28 cellular contexts compared by ENCODE assay signal in the genomic region with DNA sequence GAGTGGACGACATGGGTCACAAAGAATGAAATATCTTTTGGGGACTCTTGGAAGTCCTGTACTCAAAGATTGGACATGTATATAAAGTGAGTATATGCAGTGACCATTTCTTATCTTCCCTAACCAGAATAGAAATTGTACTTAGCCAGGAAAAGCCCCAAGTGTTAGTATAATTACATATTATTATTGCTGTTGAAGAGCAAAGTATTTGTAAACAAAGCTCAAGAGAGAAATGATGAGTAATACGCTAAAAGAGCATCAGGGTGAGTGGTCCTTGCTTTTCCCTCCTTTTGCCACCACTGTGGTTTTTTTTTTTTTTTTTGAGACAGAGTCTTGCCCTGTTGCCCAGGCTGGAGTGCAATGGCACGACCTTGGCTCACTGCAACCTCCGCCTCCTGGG.
"Had no signal": no experiment of that assay in that cellular context is flagged by ENCODE, and none has a peak within 500 bp of the region (broad histone marks: within the 10 kb centered on the region; RNA-seq: fewer than 3 reads in every experiment).

No MANE protein-coding gene starts in this region.

- H3K79me2 ChIP-seq: parathyroid adenoma had no signal

- H3K27ac Mint-ChIP-seq: immature natural killer cell; mesothelial cell of epicardium; naive B cell; natural killer cell; nephron progenitor cell; neural progenitor cell; stimulated activated naive B cell treated with anti-CD40 and anti-IgM and Interleukin-4, amounts not matched to agents 10 μg/mL and 1 μg/mL and 100 μg/mL, for 72 hours had no signal

- H3K9me3 Mint-ChIP-seq: immature natural killer cell; mesothelial cell of epicardium; naive B cell; natural killer cell; nephron progenitor cell; neural progenitor cell; stimulated activated naive B cell treated with anti-CD40 and anti-IgM and Interleukin-4, amounts not matched to agents 10 μg/mL and 1 μg/mL and 100 μg/mL, for 72 hours had no signal

- H3K27me3 ChIP-seq: neural progenitor cell, right atrium auricular region, right lobe of liver, stomach, testis, thyroid gland, transverse colon, upper lobe of left lung, vagina had no signal

- H2AFZ ChIP-seq: neural progenitor cell, parathyroid adenoma had no signal

- H3K36me3 Mint-ChIP-seq: immature natural killer cell; mesothelial cell of epicardium; naive B cell; natural killer cell; neural progenitor cell; stimulated activated naive B cell treated with anti-CD40 and anti-IgM and Interleukin-4, amounts not matched to agents 10 μg/mL and 1 μg/mL and 100 μg/mL, for 72 hours had no signal

- H3K4me1 ChIP-seq: lower lobe of right lung, right atrium auricular region, thyroid gland, upper lobe of left lung, vagina had no signal

- H3K4me2 ChIP-seq: neural progenitor cell, smooth muscle cell had no signal

- H3K4me3 ChIP-seq: left lung, lower lobe of right lung, neural progenitor cell, right atrium auricular region, right lobe of liver, smooth muscle cell, stomach, testis, thyroid gland, transverse colon, upper lobe of left lung, vagina had no signal

- H3K4me1 Mint-ChIP-seq: immature natural killer cell, mesothelial cell of epicardium, naive B cell, natural killer cell had no signal

- ATAC-seq: left colon; left lung; lower lobe of right lung; natural killer cell; right lobe of liver; stimulated activated naive B cell treated with anti-CD40 and anti-IgM and Interleukin-4, amounts not matched to agents 10 μg/mL and 1 μg/mL and 100 μg/mL, for 72 hours; stimulated activated naive CD8-positive, alpha-beta T cell treated with anti-CD3 and anti-CD28 coated beads, Interleukin-15, Interleukin-2, amounts not matched to agents 100 U/mL and 50 U/mL, for 24 hours had no signal

- H3K9ac ChIP-seq: neural progenitor cell, parathyroid adenoma had no signal

- H3K4me3 Mint-ChIP-seq: immature natural killer cell; mesothelial cell of epicardium; naive B cell; natural killer cell; nephron progenitor cell; neural progenitor cell; stimulated activated naive B cell treated with anti-CD40 and anti-IgM and Interleukin-4, amounts not matched to agents 10 μg/mL and 1 μg/mL and 100 μg/mL, for 72 hours had no signal

- H3K36me3 ChIP-seq: left lung, lower lobe of right lung, neural progenitor cell, neutrophil, right atrium auricular region, right lobe of liver, stomach, thyroid gland, transverse colon, upper lobe of left lung, vagina had no signal

- H3K27me3 Mint-ChIP-seq: naive B cell; stimulated activated naive B cell treated with anti-CD40 and anti-IgM and Interleukin-4, amounts not matched to agents 10 μg/mL and 1 μg/mL and 100 μg/mL, for 72 hours had no signal

- H3K27ac ChIP-seq: left lung, lower lobe of right lung, neural progenitor cell, neutrophil, parathyroid adenoma, right atrium auricular region, right lobe of liver, stomach, testis, thyroid gland, transverse colon, upper lobe of left lung, vagina had no signal

- DNase-seq: immature natural killer cell; kidney; left colon; left lung; lower lobe of right lung; mammary epithelial cell; mesendoderm; naive B cell; natural killer cell; nephron progenitor cell; occipital lobe; right lobe of liver; stimulated activated CD4-positive, alpha-beta T cell treated with anti-CD3 and anti-CD28 coated beads, Interleukin-2, amount 100 ng/mL, for 24 hours; stimulated activated CD4-positive, alpha-beta T cell treated with anti-CD3 and anti-CD28 coated beads, Interleukin-4, amount 100 ng/mL, for 1 hour; stimulated activated naive B cell treated with anti-CD40 and anti-IgM and Interleukin-4, amounts not matched to agents 10 μg/mL and 1 μg/mL and 100 μg/mL, for 72 hours; stimulated activated naive CD8-positive, alpha-beta T cell treated with anti-CD3 and anti-CD28 coated beads, Interleukin-15, Interleukin-2, amounts not matched to agents 100 U/mL and 50 U/mL, for 24 hours; stomach; testis; thyroid gland; transverse colon; upper lobe of left lung had no signal
